22 cellular contexts compared by ENCODE assay signal in the genomic region with DNA sequence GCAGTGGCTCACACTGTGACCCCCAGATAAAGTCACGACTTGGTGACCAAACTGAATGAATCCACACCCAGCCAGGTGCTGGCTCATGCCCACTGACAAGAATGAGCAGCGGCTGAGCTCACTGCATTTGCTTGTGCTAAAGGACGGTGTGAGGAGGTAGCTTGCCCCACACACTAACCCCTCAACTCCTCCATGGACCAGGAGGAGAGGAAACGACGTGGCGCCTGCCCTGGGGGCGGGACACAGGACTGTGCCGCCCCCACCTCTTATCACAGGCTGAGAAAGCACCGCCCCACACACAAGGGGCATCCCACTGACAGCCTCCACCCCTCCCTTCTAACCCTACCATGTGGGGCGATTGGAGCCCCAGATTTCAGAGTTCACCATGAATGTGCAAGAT. TPM values are rescaled to one million over a fixed set of nuclear protein-coding genes. Genes with fewer than 3 reads are reported as not detected.
DNase-seq lines count a peak whose midpoint lies in the region; ATAC-seq and TF ChIP-seq lines count a peak whose summit lies in the region.
"Had no signal": no experiment of that assay in that cellular context is flagged by ENCODE, and none has a peak within 500 bp of the region (broad histone marks: within the 10 kb centered on the region; RNA-seq: fewer than 3 reads in every experiment).

No MANE protein-coding gene starts in this region.

- H3K4me1 ChIP-seq in CD8-positive, alpha-beta memory T cell (ENCODE audit: insufficient read depth, low read length): peaks cover 4% of the 10 kb centered on the region
- H3K4me1 ChIP-seq in HEK293 (ENCODE audit: control insufficient read depth, insufficient read depth, low read length) (no peaks in the 10 kb centered on the region), Panc1 (ENCODE audit: control insufficient read depth, insufficient read depth, low read length) (no peaks in the 10 kb centered on the region), neuronal stem cell (ENCODE audit: control insufficient read depth in 2 of 2, insufficient read depth in 1 of 2, low read depth in 1 of 2, low read length in 2 of 2) (peaks cover 0 to 2% of the 10 kb centered on the region in 2 donors)
- H3K4me1 ChIP-seq: BE2C, BLaER1, Caco-2 had no signal

- H3K4me2 ChIP-seq in neuronal stem cell (ENCODE audit: insufficient read depth, low read length, poor library complexity, severe bottlenecking): no peak overlapping the region
- H3K4me2 ChIP-seq: BLaER1 had no signal

- H3K9ac ChIP-seq in neuronal stem cell (ENCODE audit: low read depth, low read length, poor library complexity): no peak overlapping the region
- H3K9ac ChIP-seq: BLaER1 had no signal

- in situ Hi-C loops in Panc1 (cut with HindIII; ENCODE audit: low pct_unique_long_range_greater_than_20kb, low sequenced_read_pairs): no loop called here

- no peaks in the 10 kb centered on the region for H3K9me3 ChIP-seq in CD8-positive, alpha-beta memory T cell (ENCODE audit: low read length)
- H3K9me3 ChIP-seq in HEK293 (ENCODE audit: control insufficient read depth, insufficient read depth, low read depth, low read length) (no peaks in the 10 kb centered on the region), Panc1 (ENCODE audit: control insufficient read depth, insufficient read depth, low read depth, low read length) (no peaks in the 10 kb centered on the region), neuronal stem cell (replicated peaks in 1 of 2; ENCODE audit: control insufficient read depth in 2 of 2, insufficient read depth in 1 of 2, low read depth in 1 of 2, low read length in 2 of 2) (peaks cover 3 to 7% of the 10 kb centered on the region in 2 donors)
- H3K9me3 ChIP-seq: BE2C, Caco-2 had no signal

- no peak overlapping the region for H2BK12ac ChIP-seq in neuronal stem cell (ENCODE audit: low read length)

- H3K27ac Mint-ChIP-seq in CD8-positive, alpha-beta memory T cell: peak overlapping the region in 3 of 8 donors; percentile 13 to 82 (median 32)
- H3K27ac Mint-ChIP-seq: CD14-positive monocyte had no signal

- POLR2A ChIA-PET in CD8-positive, alpha-beta memory T cell (lab: Charles Lee): no interaction called here
- POLR2A ChIA-PET in HEK293 (lab: Yijun Ruan, JAX): no interaction called here
- POLR2A ChIA-PET in Panc1 (lab: Charles Lee): no interaction called here

- WGBS in neuronal stem cell (ENCODE audit: extremely low coverage in 2 of 2, insufficient read length in 2 of 2, insufficient replicate concordance in 1 of 2), 2 donors: no CpG with 5 or more reads among the region's 10 CpGs

- H3K23ac ChIP-seq in neuronal stem cell (ENCODE audit: low read depth, low read length, poor library complexity): no peak overlapping the region

- H4K8ac ChIP-seq in neuronal stem cell (ENCODE audit: low read depth, low read length): no peak overlapping the region

- no peaks in the 10 kb centered on the region for H3K9me3 Mint-ChIP-seq in CD8-positive, alpha-beta memory T cell
- H3K9me3 Mint-ChIP-seq: CD4-positive, alpha-beta memory T cell had no signal

- peaks cover 4 to 11% (median 7%) of the 10 kb centered on the region in 3 donors for H3K4me1 Mint-ChIP-seq in CD8-positive, alpha-beta memory T cell
- H3K4me1 Mint-ChIP-seq: CD14-positive monocyte had no signal

- no peak overlapping the region for H4K91ac ChIP-seq in neuronal stem cell (ENCODE audit: low read depth, low read length, poor library complexity)

- no peak overlapping the region for H3K4ac ChIP-seq in neuronal stem cell (ENCODE audit: low read length)

- H3K36me3 Mint-ChIP-seq in CD8-positive, alpha-beta memory T cell: peaks cover 3 to 16% (median 12%) of the 10 kb centered on the region in 3 donors

- H3K79me1 ChIP-seq in neuronal stem cell (ENCODE audit: low read depth, low read length): peaks cover 2% of the 10 kb centered on the region

- peak overlapping the region; percentile 56 for H3K14ac ChIP-seq in neuronal stem cell (ENCODE audit: low read length)

- H3K18ac ChIP-seq in neuronal stem cell (ENCODE audit: low read length): peak overlapping the region; percentile 80

- no peak overlapping the region for H2AK5ac ChIP-seq in neuronal stem cell (ENCODE audit: low read depth, low read length)

- no peak overlapping the region for H3K4me3 ChIP-seq in CD8-positive, alpha-beta memory T cell (ENCODE audit: low read length)
- H3K4me3 ChIP-seq in HEK293 (ENCODE audit: low read depth, low read length): no peak overlapping the region
- no peak overlapping the region for H3K4me3 ChIP-seq in Panc1 (ENCODE audit: low read depth in 2 of 2, low read length in 2 of 2)
- H3K4me3 ChIP-seq in neuronal stem cell (ENCODE audit: low read length in 2 of 2): no peak overlapping the region
- H3K4me3 ChIP-seq: BLaER1 had no signal

- intact Hi-C loops in Panc1 (cut with micrococcal nuclease; ENCODE audit: unreplicated experiment): no loop called here
- intact Hi-C loops in Right ventricle myocardium inferior (cut with DNase I): no loop called here

- no peak overlapping the region for H2BK15ac ChIP-seq in neuronal stem cell (ENCODE audit: low read length)

- no TSS peak for BruUV-seq in Panc1 (replicated peaks; lab: Mats Ljungman, UMichigan)

- DNase-seq in CD8-positive, alpha-beta memory T cell: no peak
- DNase-seq in Panc1 (ENCODE audit: low read depth, low spot score): no peak
- no peak for DNase-seq in neuronal stem cell (ENCODE audit: low spot score)
- no peak for DNase-seq in iPS-NIHi11 (ENCODE audit: low spot score)
- no peak for DNase-seq in NCI-H2196 (lab: John Stamatoyannopoulos, UW; ENCODE audit: unreplicated experiment)
- DNase-seq in Right ventricle myocardium inferior (ENCODE audit: missing footprints): no peak
- DNase-seq: 8988T; ACHN; BE2C; C1 segment of cervical spinal cord; Caco-2; Calu3; CD4-positive, alpha-beta memory T cell; CD4-positive, CD25-positive, alpha-beta regulatory T cell; DMS79 treated with DMSO at 0.1 percent for 48 hours; GF-D8 had no signal

- no peaks in the 10 kb centered on the region for H3K36me3 ChIP-seq in CD8-positive, alpha-beta memory T cell (ENCODE audit: insufficient read depth, low read length)
- H3K36me3 ChIP-seq in HEK293 (ENCODE audit: control insufficient read depth in 2 of 2, insufficient read depth in 1 of 2, low read length in 2 of 2): no peaks in the 10 kb centered on the region
- H3K36me3 ChIP-seq in Panc1 (ENCODE audit: control insufficient read depth, insufficient read depth, low read length): no peaks in the 10 kb centered on the region
- H3K36me3 ChIP-seq in neuronal stem cell (replicated peaks in 1 of 2; ENCODE audit: control insufficient read depth in 2 of 2, insufficient read depth in 2 of 2, low read length in 2 of 2): no peaks in the 10 kb centered on the region
- H3K36me3 ChIP-seq: BE2C, BLaER1 had no signal

- peak overlapping the region; percentile 4 for H3K27ac ChIP-seq in CD8-positive, alpha-beta memory T cell (ENCODE audit: low read depth, low read length)
- H3K27ac ChIP-seq in HEK293 (ENCODE audit: extremely low read depth, low read depth, low read length): no peak overlapping the region
- no peak overlapping the region for H3K27ac ChIP-seq in Panc1 (ENCODE audit: low read length)
- H3K27ac ChIP-seq in neuronal stem cell (replicated peaks; ENCODE audit: low read length): no peak overlapping the region
- H3K27ac ChIP-seq: BLaER1 had no signal

- no peak for TF ChIP-seq CTCF in HEK293 (tag by site-specific recombination; IDR thresholded peaks at IDR 0.05)
- TF ChIP-seq CTCF in Panc1 (IDR thresholded peaks at IDR 0.05): no peak

- CTCF ChIA-PET in CD8-positive, alpha-beta memory T cell (lab: Charles Lee): no interaction called here
- CTCF ChIA-PET in HEK293 (lab: Yijun Ruan, JAX): no interaction called here
- CTCF ChIA-PET in Panc1 (lab: Charles Lee): no interaction called here

- H2AFZ ChIP-seq in neuronal stem cell (ENCODE audit: low read length): no peak overlapping the region

- no peak overlapping the region for H2BK120ac ChIP-seq in neuronal stem cell (ENCODE audit: low read depth, low read length)

- H2BK5ac ChIP-seq in neuronal stem cell (ENCODE audit: low read length): no peak overlapping the region

- H3K27me3 Mint-ChIP-seq in CD8-positive, alpha-beta memory T cell: no peaks in the 10 kb centered on the region
- H3K27me3 Mint-ChIP-seq: CD4-positive, alpha-beta memory T cell; CD4-positive, CD25-positive, alpha-beta regulatory T cell had no signal

- no peaks in the 10 kb centered on the region for H3K27me3 ChIP-seq in CD8-positive, alpha-beta memory T cell (ENCODE audit: insufficient read depth, low read length, poor library complexity, severe bottlenecking)
- H3K27me3 ChIP-seq in Panc1 (ENCODE audit: control insufficient read depth, insufficient read depth, low read length): no peaks in the 10 kb centered on the region
- H3K27me3 ChIP-seq in neuronal stem cell (ENCODE audit: control insufficient read depth in 3 of 3, insufficient read depth in 3 of 3, low read depth in 1 of 3, low read length in 3 of 3): peaks cover 0 to 5% (median 0%) of the 10 kb centered on the region in 3 experiments
- H3K27me3 ChIP-seq: BE2C, BLaER1 had no signal

- ATAC-seq in Panc1 (0 out of 2 replicates have a peak, but pooled peaks have one; percentile 20), GM18868 (IDR thresholded peaks at IDR 0.05; ENCODE audit: unreplicated experiment) (no peak), Right ventricle myocardium inferior (no peak)

- no peak overlapping the region for H3K4me3 Mint-ChIP-seq in CD8-positive, alpha-beta memory T cell
- H3K4me3 Mint-ChIP-seq: CD14-positive monocyte; CD4-positive, alpha-beta memory T cell; CD4-positive, CD25-positive, alpha-beta regulatory T cell had no signal

TF ChIP-seq in HEK293, 187 proteins besides CTCF, POLR2A, EP300 and RAD21 (continues in another document):
- TF ChIP-seq ZNF548 (tag by site-specific recombination; IDR thresholded peaks at IDR 0.05) (no peak), TRIM28 (IDR thresholded peaks at IDR 0.05; ENCODE audit: borderline replicate concordance, low read length) (no peak)

RNA-seq across cellular contexts. Expression of a gene that starts 43.0 kb away (rescaled TPM):
- total RNA-seq in CD8-positive, alpha-beta memory T cell: 10 to 100 TPM; 12.9 to 13.2 TPM
- polyA plus RNA-seq in CD8-positive, alpha-beta memory T cell: 14.8 TPM
- total RNA-seq in Panc1 (2021; ENCODE audit: unreplicated experiment) (11.9 TPM), Right ventricle myocardium inferior (6.5 TPM)
- 13.0 TPM for polyA plus RNA-seq in Panc1 (2012; ENCODE audit: insufficient read length)
- 0.15 TPM for polyA plus RNA-seq in neuronal stem cell (2013, experiment 1 of 2)
- polyA plus RNA-seq in neuronal stem cell (2013, experiment 2 of 2): 0.12 TPM

RNA-seq across cellular contexts. Expression of a gene that starts 43.3 kb away (rescaled TPM):
- total RNA-seq in CD8-positive, alpha-beta memory T cell: under 1 TPM in 1 of 2 experiments, not detected in 1; 0.07 TPM
- not detected for polyA plus RNA-seq in CD8-positive, alpha-beta memory T cell
- total RNA-seq in Panc1 (2021; ENCODE audit: unreplicated experiment) (0.33 TPM), Right ventricle myocardium inferior (not detected)
- 0.21 TPM for polyA plus RNA-seq in Panc1 (2012; ENCODE audit: insufficient read length)
- polyA plus RNA-seq in neuronal stem cell (2013, experiment 1 of 2): not detected
- not detected for polyA plus RNA-seq in neuronal stem cell (2013, experiment 2 of 2)
- total RNA-seq: A673, Caco-2, Calu3 had no signal
- polyA plus RNA-seq: AG04450; CD4-positive, alpha-beta memory T cell; CD4-positive, CD25-positive, alpha-beta regulatory T cell had no signal
